Comparison of ENCODE assay signal across 8 cellular contexts in genomic region chr19:18117692-18118378, GRCh38. TPM values are rescaled to one million over a fixed set of nuclear protein-coding genes. Genes with fewer than 3 reads are reported as not detected.
DNase-seq lines count a peak whose midpoint lies in the region; ATAC-seq and TF ChIP-seq lines count a peak whose summit lies in the region.

No MANE protein-coding gene starts in this region.

- no peak overlapping the region for H2BK120ac ChIP-seq in H9 (ENCODE audit: low read depth, low read length, poor library complexity, severe bottlenecking)

- H2BK12ac ChIP-seq in H9 (ENCODE audit: insufficient read length, low read depth, low read length) = no peak overlapping the region

- no peaks in the 10 kb centered on the region; a peak in 1 of 5 replicates for H3K9me3 Mint-ChIP-seq in H9
- no peaks in the 10 kb centered on the region for H3K9me3 Mint-ChIP-seq in activated naive CD4-positive, alpha-beta T cell treated with anti-CD3 and anti-CD28 coated beads, Interleukin-2, amount 10 ng/mL, durations not matched to agents 7 days and 5 days

- no peak overlapping the region for H4K91ac ChIP-seq in H9 (ENCODE audit: insufficient read length, low read depth, low read length)

- H2BK15ac ChIP-seq in H9 (ENCODE audit: low read depth, low read length) = no peak overlapping the region

- H3K23ac ChIP-seq in H9 (ENCODE audit: insufficient read length, low read depth, low read length) = no peak overlapping the region

- peaks cover 24 to 29% of the 10 kb centered on the region in 2 experiments for H3K4me1 Mint-ChIP-seq in H9
- peaks cover 41% of the 10 kb centered on the region for H3K4me1 Mint-ChIP-seq in activated naive CD4-positive, alpha-beta T cell treated with anti-CD3 and anti-CD28 coated beads, Interleukin-2, amount 10 ng/mL, durations not matched to agents 7 days and 5 days

- H3K9me3 ChIP-seq in H9 (ENCODE audit: control insufficient read depth, low read depth, low read length) (no peaks in the 10 kb centered on the region), MM.1S (replicated peaks; ENCODE audit: insufficient read depth, low read length) (no peaks in the 10 kb centered on the region), SK-N-MC (ENCODE audit: low read depth, low read length) (no peaks in the 10 kb centered on the region)

- H3K23me2 ChIP-seq in H9 (ENCODE audit: insufficient read length, low read depth, low read length, poor library complexity, severe bottlenecking) = peaks cover 3% of the 10 kb centered on the region

- ATAC-seq in omental fat pad (ENCODE audit: low FRiP score) = peak; percentile 83

- TF ChIP-seq CTCF in H9 (conservative IDR thresholded peaks at IDR 0.05) = no peak
- TF ChIP-seq CTCF in MM.1S (IDR thresholded peaks at IDR 0.05; ENCODE audit: low read length) = no peak
- TF ChIP-seq CTCF in omental fat pad (IDR thresholded peaks at IDR 0.05) = no peak

- CTCF ChIA-PET in activated naive CD4-positive, alpha-beta T cell treated with anti-CD3 and anti-CD28 coated beads, Interleukin-2, amount 10 ng/mL, durations not matched to agents 7 days and 5 days (lab: Charles Lee) = interaction anchor here (1.3 to 1.4 kb wide), 2 partner anchors 50 to 180 kb away, joined by 3 to 4 read pairs; no protein-coding TSS in a partner anchor

- no peak overlapping the region for H3K56ac ChIP-seq in H9 (ENCODE audit: insufficient read length, low read depth, low read length)

- peak overlapping the region; percentile 84 for H3K4me3 ChIP-seq in MM.1S (ENCODE audit: low read length)
- H3K4me3 ChIP-seq in SK-N-MC = peak overlapping the region; percentile 92

- H3K4me2 ChIP-seq in H9 (ENCODE audit: insufficient read depth, insufficient read length, low read length) = peak overlapping the region; percentile 39
- peak overlapping the region; percentile 96 for H3K4me2 ChIP-seq in MM.1S (ENCODE audit: low read depth, low read length)

- H3K36me3 ChIP-seq in MM.1S (replicated peaks; ENCODE audit: insufficient read depth, low read length) (no peaks in the 10 kb centered on the region), SK-N-MC (ENCODE audit: insufficient read depth, low read length) (no peaks in the 10 kb centered on the region)

- no peak overlapping the region for H2AK5ac ChIP-seq in H9 (ENCODE audit: insufficient read length, low read length)

- H3K4ac ChIP-seq in H9 (ENCODE audit: low read depth, low read length) = no peak overlapping the region

- peak overlapping the region; percentile 53 to 95 (median 86); a peak in 5 of 7 replicates for H3K27ac Mint-ChIP-seq in H9
- H3K27ac Mint-ChIP-seq in activated naive CD4-positive, alpha-beta T cell treated with anti-CD3 and anti-CD28 coated beads, Interleukin-2, amount 10 ng/mL, durations not matched to agents 7 days and 5 days = peak overlapping the region; percentile 96

- H3K79me1 ChIP-seq in H9 (ENCODE audit: insufficient read depth, low read depth, low read length, poor library complexity, severe bottlenecking) = no peaks in the 10 kb centered on the region

- no peaks in the 10 kb centered on the region; a peak in 1 of 7 replicates for H3K36me3 Mint-ChIP-seq in H9 (ENCODE audit: insufficient read depth in 1 of 3, low read depth in 3 of 3)
- H3K36me3 Mint-ChIP-seq in activated naive CD4-positive, alpha-beta T cell treated with anti-CD3 and anti-CD28 coated beads, Interleukin-2, amount 10 ng/mL, durations not matched to agents 7 days and 5 days = peaks cover 12% of the 10 kb centered on the region

- H4K8ac ChIP-seq in H9 (replicated peaks; ENCODE audit: insufficient read length, low read depth, low read length) = no peak overlapping the region

- peak overlapping the region; percentile 31 for H3K18ac ChIP-seq in H9 (ENCODE audit: insufficient read length, low read depth, low read length)

- H3T11ph ChIP-seq in H9 (ENCODE audit: low read length) = no peak overlapping the region

- H2BK20ac ChIP-seq in H9 (ENCODE audit: low read depth, low read length, poor library complexity, severe bottlenecking) = no peak overlapping the region

- peak; percentile 92 for DNase-seq in Daoy (ENCODE audit: low read depth)
- DNase-seq in H9 = peak; percentile 94
- peak; percentile 93 for DNase-seq in MM.1S
- no peak for DNase-seq in SK-N-MC (ENCODE audit: low read depth, low spot score)
- DNase-seq in activated naive CD4-positive, alpha-beta T cell treated with anti-CD3 and anti-CD28 coated beads, Interleukin-2, amount 10 ng/mL, durations not matched to agents 7 days and 5 days = peak; percentile 96
- DNase-seq in glomerular visceral epithelial cell (ENCODE audit: extremely low spot score) = peak; percentile 92
- DNase-seq in omental fat pad (ENCODE audit: low spot score) = peak; percentile 67
- peak; percentile 85 for DNase-seq in superior temporal gyrus (ENCODE audit: extremely low spot score)

- peak overlapping the region; percentile 77 to 88 for H3K4me3 Mint-ChIP-seq in H9
- H3K4me3 Mint-ChIP-seq in activated naive CD4-positive, alpha-beta T cell treated with anti-CD3 and anti-CD28 coated beads, Interleukin-2, amount 10 ng/mL, durations not matched to agents 7 days and 5 days = peak overlapping the region; percentile 81

- H4K20me1 ChIP-seq in H9 (ENCODE audit: control insufficient read depth, insufficient read depth, insufficient read length) (peaks cover 4% of the 10 kb centered on the region), MM.1S (ENCODE audit: insufficient read depth, low read length) (no peaks in the 10 kb centered on the region)

- no peaks in the 10 kb centered on the region; the same call in 1 of the 2 replicates for H3K4me1 ChIP-seq in H9 (ENCODE audit: insufficient read depth, low read length)
- H3K4me1 ChIP-seq in MM.1S (ENCODE audit: low read length) = peaks cover 23% of the 10 kb centered on the region

- peaks cover 17% of the 10 kb centered on the region for H3F3A ChIP-seq in MM.1S (ENCODE audit: insufficient read depth, low read length)

- H3K9me2 ChIP-seq in MM.1S (replicated peaks; ENCODE audit: insufficient read depth, low read length) = no peaks in the 10 kb centered on the region

- H2BK5ac ChIP-seq in H9 (ENCODE audit: insufficient read length, low read length) = no peak overlapping the region

- peaks cover 4% of the 10 kb centered on the region; the same call in 1 of the 2 replicates for H3K27me3 Mint-ChIP-seq in H9 (ENCODE audit: low read depth)
- no peaks in the 10 kb centered on the region for H3K27me3 Mint-ChIP-seq in activated naive CD4-positive, alpha-beta T cell treated with anti-CD3 and anti-CD28 coated beads, Interleukin-2, amount 10 ng/mL, durations not matched to agents 7 days and 5 days

- H3K79me2 ChIP-seq in H9 (ENCODE audit: insufficient read depth, low read length) (no peaks in the 10 kb centered on the region), MM.1S (ENCODE audit: low read length) (peaks cover 31% of the 10 kb centered on the region)

- H2AFZ ChIP-seq in H9 (ENCODE audit: low read length) (no peak overlapping the region), MM.1S (ENCODE audit: low read length) (peak overlapping the region; percentile 93)

- peak overlapping the region; percentile 18; the same call in 1 of the 2 replicates for H3K14ac ChIP-seq in H9 (ENCODE audit: insufficient read depth, low read length)

- H3K27ac ChIP-seq in H9 (ENCODE audit: insufficient read length, low read depth, low read length) (no peak overlapping the region), MM.1S (ENCODE audit: low read length) (peak overlapping the region; percentile 63; the same call in 1 of the 2 replicates), SK-N-MC (no peak overlapping the region)

- no CpG with 5 or more reads among the region's 86 CpGs for WGBS in H9 (ENCODE audit: extremely low coverage, insufficient read length, low lambda C conversion rate)

- H3K9ac ChIP-seq in H9 (ENCODE audit: extremely low read depth, insufficient read length, low read length) (no peak overlapping the region), MM.1S (ENCODE audit: low read length) (peak overlapping the region; percentile 77), SK-N-MC (ENCODE audit: insufficient read length) (peak overlapping the region; percentile 81)

- H3K27me3 ChIP-seq in H9 (ENCODE audit: insufficient read depth, low read length) (no peaks in the 10 kb centered on the region), MM.1S (replicated peaks; ENCODE audit: insufficient read depth, low read length) (no peaks in the 10 kb centered on the region)

- no peak overlapping the region for H4K5ac ChIP-seq in H9 (ENCODE audit: insufficient read length, low read depth, low read length)

RNA-seq across cellular contexts. Expression of gene MAST3, which starts 20.3 kb away (rescaled TPM):
- 1.1 and 1.5 TPM in 2 replicates for total RNA-seq in Daoy (2014; rRNA removed; shearing (Covaris generic))
- total RNA-seq in H9 (2021) (9.6 and 10.4 TPM in 2 replicates), omental fat pad (10 to 100 TPM in 2 of 4 donors, 1 to 10 TPM in 2; 4.5 to 14.8 (median 8.9) TPM)

RNA-seq across cellular contexts. Expression of gene IL12RB1, which starts 31.1 kb away (rescaled TPM):
- total RNA-seq in Daoy (2014; rRNA removed; shearing (Covaris generic)) = 3.4 and 3.8 TPM in 2 replicates
- total RNA-seq in H9 (2021) (not detected in 2 replicates), omental fat pad (1 to 10 TPM; 1.1 to 4.4 (median 1.6) TPM)

RNA-seq across cellular contexts. Expression of gene PIK3R2, which starts 35.1 kb away (rescaled TPM):
- total RNA-seq in Daoy (2014; rRNA removed; shearing (Covaris generic)) = 6.5 and 14.2 TPM in 2 replicates
- total RNA-seq in H9 (2021) (42.8 and 45.1 TPM in 2 replicates), omental fat pad (10 to 100 TPM in 1 of 4 donors, 1 to 10 TPM in 3; 6.3 to 11.7 (median 7.4) TPM)

RNA-seq across cellular contexts. Expression of gene IFI30, which starts 55.8 kb away (rescaled TPM):
- 17.8 and 20.2 TPM in 2 replicates for total RNA-seq in Daoy (2014; rRNA removed; shearing (Covaris generic))
- 23.6 and 28.0 TPM in 2 replicates for total RNA-seq in H9 (2021)
- total RNA-seq in omental fat pad = 100 to 1,000 TPM in 2 of 4 donors, 10 to 100 TPM in 2; 74.8 to 466 (median 148) TPM
